22 cellular contexts compared by ENCODE assay signal in genomic region chr9:97591535-97591934, GRCh38. TPM values are rescaled to one million over a fixed set of nuclear protein-coding genes. Genes with fewer than 3 reads are reported as not detected.
DNase-seq lines count a peak whose midpoint lies in the region; ATAC-seq, FAIRE-seq and TF ChIP-seq lines count a peak whose summit lies in the region.
"Had no signal": no experiment of that assay in that cellular context is flagged by ENCODE, and none has a peak within 500 bp of the region (broad histone marks: within the 10 kb centered on the region; RNA-seq: fewer than 3 reads in every experiment).

No MANE protein-coding gene starts in this region.

- H3K4me2 ChIP-seq in GM23338 (no peak overlapping the region), H1 (ENCODE audit: insufficient read depth in 1 of 2, low read depth in 2 of 2, low read length in 2 of 2) (no peak overlapping the region), neuronal stem cell (ENCODE audit: insufficient read depth, low read length, poor library complexity, severe bottlenecking) (no peak overlapping the region)

- H3K27ac ChIP-seq in GM23338 (ENCODE audit: low read depth), result no peak overlapping the region
- H3K27ac ChIP-seq in H1 (ENCODE audit: low read depth, low read length), result no peak overlapping the region
- H3K27ac ChIP-seq in neuronal stem cell (replicated peaks; ENCODE audit: low read length), result no peak overlapping the region
- no peak overlapping the region for H3K27ac ChIP-seq in breast epithelium
- H3K27ac ChIP-seq: Peyer's patch had no signal

- H3K79me2 ChIP-seq in GM23338 (replicated peaks; ENCODE audit: insufficient read depth) (no peaks in the 10 kb centered on the region), H1 (ENCODE audit: control insufficient read depth in 1 of 2, insufficient read depth in 2 of 2, low read length in 2 of 2) (no peaks in the 10 kb centered on the region)

- H3F3A ChIP-seq in GM23338 (replicated peaks; ENCODE audit: low read depth), result no peaks in the 10 kb centered on the region

- H3K9me2 ChIP-seq in GM23338 (ENCODE audit: insufficient read depth), result 0 out of 2 replicates have a peak, but pooled peaks cover 4% of the 10 kb centered on the region

- DNase-seq in Ammon's horn (ENCODE audit: low spot score), result peak; percentile 48
- peak; percentile 23 for DNase-seq in GM23338 (ENCODE audit: low spot score)
- DNase-seq in H1 (ENCODE audit: low read depth in 1 of 2, low spot score in 2 of 2), result no peak
- DNase-seq in neuronal stem cell (ENCODE audit: low spot score), result no peak
- DNase-seq in NCI-H446 (lab: John Stamatoyannopoulos, UW), result no peak
- DNase-seq in breast epithelium (ENCODE audit: low spot score in 2 of 2), result no peak
- DNase-seq in foreskin melanocyte, result no peak
- no peak for DNase-seq in GOT3 (lab: John Stamatoyannopoulos, UW)
- DNase-seq: BE2C; CD4-positive, CD25-positive, alpha-beta regulatory T cell; COR-L47; DMS 273 treated with DMSO at 0.1 percent for 48 hours; DND-41; Karpas-422; NCI-H1105; Peyer's patch had no signal

- peak overlapping the region; percentile 55; the same call in 1 of the 2 replicates for H2BK12ac ChIP-seq in H1 (ENCODE audit: low read depth, low read length)
- no peak overlapping the region for H2BK12ac ChIP-seq in neuronal stem cell (ENCODE audit: low read length)

- H3K23ac ChIP-seq in H1 (ENCODE audit: insufficient read length), result no peak overlapping the region
- no peak overlapping the region for H3K23ac ChIP-seq in neuronal stem cell (ENCODE audit: low read depth, low read length, poor library complexity)

- H2BK15ac ChIP-seq in H1 (ENCODE audit: low read length) (no peak overlapping the region), neuronal stem cell (ENCODE audit: low read length) (no peak overlapping the region)

- TF ChIP-seq CTCF in GM23338 (conservative IDR thresholded peaks at IDR 0.05; ENCODE audit: low read depth in 2 of 2) (peak; percentile 36 to 60), H1 (IDR thresholded peaks at IDR 0.05; ENCODE audit: control extremely low read depth in 1 of 3, insufficient read depth in 1 of 3, low read depth in 1 of 3, low read length in 3 of 3) (peak in 2 of 3 experiments; percentile 28 to 48; a peak in 3 of 4 replicates), breast epithelium (IDR thresholded peaks at IDR 0.05) (no peak)

- peaks cover 3 to 4% of the 10 kb centered on the region in 2 experiments; a peak in 2 of 4 replicates for H3K9me3 ChIP-seq in H1 (ENCODE audit: insufficient read depth in 2 of 2, low read depth in 1 of 2, low read length in 1 of 2)
- H3K9me3 ChIP-seq in neuronal stem cell (replicated peaks in 1 of 2; ENCODE audit: control insufficient read depth in 2 of 2, insufficient read depth in 1 of 2, low read depth in 1 of 2, low read length in 2 of 2), result peaks cover 2 to 5% of the 10 kb centered on the region in 2 donors
- H3K9me3 ChIP-seq in breast epithelium, result no peaks in the 10 kb centered on the region
- H3K9me3 ChIP-seq: BE2C, Peyer's patch had no signal

- peak; percentile 54 for ATAC-seq in GM23338
- ATAC-seq: HCT116, Right ventricle myocardium inferior had no signal

- CTCF ChIA-PET in H1 (lab: Charles Lee; ENCODE audit: partially characterized antibody), result interaction anchor here (1.7 to 22.2 kb wide), 2 partner anchors 89 to 121 kb away, joined by 4 to 574 read pairs; no protein-coding TSS in a partner anchor

- no peak overlapping the region for H3K14ac ChIP-seq in H1 (ENCODE audit: insufficient read length)
- H3K14ac ChIP-seq in neuronal stem cell (ENCODE audit: low read length), result no peak overlapping the region

- H3K9ac ChIP-seq in H1 (replicated peaks in 1 of 4; ENCODE audit: extremely low read depth in 1 of 4, low read depth in 3 of 4, low read length in 3 of 4), result no peak overlapping the region
- peak overlapping the region; percentile 24 for H3K9ac ChIP-seq in neuronal stem cell (ENCODE audit: low read depth, low read length, poor library complexity)

- peak overlapping the region; percentile 80 for H2AFZ ChIP-seq in GM23338
- H2AFZ ChIP-seq in H1 (ENCODE audit: low read length), result peak overlapping the region; percentile 11; the same call in 1 of the 2 replicates
- H2AFZ ChIP-seq in neuronal stem cell (ENCODE audit: low read length), result no peak overlapping the region

- peaks cover 11% of the 10 kb centered on the region for H3K4me1 Mint-ChIP-seq in GM23338

- no peak for TF ChIP-seq EP300 in H1 (IDR thresholded peaks at IDR 0.05; ENCODE audit: borderline replicate concordance in 1 of 2, low read depth in 2 of 2, low read length in 2 of 2)

- H4K8ac ChIP-seq in H1 (ENCODE audit: extremely low read depth, insufficient read depth, low read length) (no peak overlapping the region), neuronal stem cell (ENCODE audit: low read depth, low read length) (no peak overlapping the region)

- TF ChIP-seq RAD21 in H1 (IDR thresholded peaks at IDR 0.05 in 1 of 2, conservative IDR thresholded peaks at IDR 0.05 in 1 of 2; ENCODE audit: low read depth in 2 of 2, low read length in 2 of 2), result peak; percentile 67 to 70

- no peak overlapping the region for H3K4me3 Mint-ChIP-seq in GM23338
- H3K4me3 Mint-ChIP-seq: CD4-positive, CD25-positive, alpha-beta regulatory T cell had no signal

- TF ChIP-seq POLR2A in H1 (IDR thresholded peaks at IDR 0.05; ENCODE audit: control extremely low read depth in 1 of 2, low read depth in 2 of 2, low read length in 2 of 2) (no peak), breast epithelium (IDR thresholded peaks at IDR 0.05) (no peak)

- H3K36me3 ChIP-seq in GM23338 (ENCODE audit: insufficient read depth) (0 out of 2 replicates have a peak, but pooled peaks cover 4% of the 10 kb centered on the region), H1 (ENCODE audit: control insufficient read depth in 2 of 4, insufficient read depth in 4 of 4, low read length in 3 of 4) (no peaks in the 10 kb centered on the region), neuronal stem cell (replicated peaks in 1 of 2; ENCODE audit: control insufficient read depth in 2 of 2, insufficient read depth in 2 of 2, low read length in 2 of 2) (no peaks in the 10 kb centered on the region), breast epithelium (no peaks in the 10 kb centered on the region)
- H3K36me3 ChIP-seq: Peyer's patch had no signal

- no peaks in the 10 kb centered on the region for H3K27me3 ChIP-seq in GM23338 (ENCODE audit: insufficient read depth)
- no peaks in the 10 kb centered on the region for H3K27me3 ChIP-seq in H1 (replicated peaks in 1 of 4; ENCODE audit: control insufficient read depth in 3 of 4, extremely low read depth in 1 of 4, insufficient read depth in 3 of 4, low read length in 3 of 4)
- peaks cover 0 to 8% (median 3%) of the 10 kb centered on the region in 3 experiments for H3K27me3 ChIP-seq in neuronal stem cell (ENCODE audit: control insufficient read depth in 3 of 3, insufficient read depth in 3 of 3, low read depth in 1 of 3, low read length in 3 of 3)
- no peaks in the 10 kb centered on the region for H3K27me3 ChIP-seq in breast epithelium
- H3K27me3 ChIP-seq: BE2C, Peyer's patch had no signal

- H2BK5ac ChIP-seq in H1 (ENCODE audit: low read depth, low read length) (no peak overlapping the region), neuronal stem cell (ENCODE audit: low read length) (no peak overlapping the region)

- H3K9me3 Mint-ChIP-seq in GM23338, result peaks cover 14% of the 10 kb centered on the region

- H3K4me1 ChIP-seq in GM23338 (ENCODE audit: insufficient read depth) (peaks cover 6% of the 10 kb centered on the region; the same call in 1 of the 2 replicates), H1 (replicated peaks in 1 of 4; ENCODE audit: control insufficient read depth in 3 of 4, insufficient read depth in 4 of 4, low read length in 3 of 4) (no peaks in the 10 kb centered on the region; a peak in 2 of 7 replicates), neuronal stem cell (ENCODE audit: control insufficient read depth in 2 of 2, insufficient read depth in 1 of 2, low read depth in 1 of 2, low read length in 2 of 2) (peaks cover 0 to 2% of the 10 kb centered on the region in 2 donors), breast epithelium (no peaks in the 10 kb centered on the region)
- H3K4me1 ChIP-seq: Peyer's patch had no signal

- no peak overlapping the region for H3K56ac ChIP-seq in H1 (replicated peaks; ENCODE audit: insufficient read length, low read depth, low read length)

- POLR2A ChIA-PET in H1 (lab: Charles Lee; ENCODE audit: partially characterized antibody), result interaction anchor here (1.0 kb wide), 1 partner anchor 64 kb away, joined by 3 read pairs; no protein-coding TSS in a partner anchor

- intact Hi-C loops in breast epithelium (cut with DNase I; ENCODE audit: low total_unique reads), result no loop called here

- H3K4ac ChIP-seq in H1 (replicated peaks; ENCODE audit: insufficient read length, low read depth, low read length) (no peak overlapping the region), neuronal stem cell (ENCODE audit: low read length) (no peak overlapping the region)

- 89% methylated on average over 6 of the region's 6 CpGs; no CpG with 5 or more reads in 1 of the 2 experiments for WGBS in H1 (ENCODE audit: extremely low coverage in 1 of 2, insufficient coverage in 1 of 2, insufficient read length in 1 of 2, insufficient replicate concordance in 2 of 2, low coverage in 1 of 2, low lambda C conversion rate in 2 of 2, missing lambda C conversion rate in 1 of 2), 2 experiments
- WGBS in neuronal stem cell (ENCODE audit: extremely low coverage in 2 of 2, insufficient read length in 2 of 2, insufficient replicate concordance in 1 of 2), 2 donors, result no CpG with 5 or more reads among the region's 6 CpGs

- no peak overlapping the region for H3K27ac Mint-ChIP-seq in GM23338
- H3K27ac Mint-ChIP-seq: CD4-positive, CD25-positive, alpha-beta regulatory T cell; IgD-negative memory B cell had no signal

- H4K91ac ChIP-seq in H1 (replicated peaks; ENCODE audit: insufficient read length, low read length), result no peak overlapping the region
- no peak overlapping the region for H4K91ac ChIP-seq in neuronal stem cell (ENCODE audit: low read depth, low read length, poor library complexity)

- H3K36me3 Mint-ChIP-seq in GM23338 (ENCODE audit: low read depth), result peaks cover 13% of the 10 kb centered on the region
- H3K36me3 Mint-ChIP-seq: IgD-negative memory B cell had no signal

- H3K27me3 Mint-ChIP-seq in GM23338 (ENCODE audit: insufficient read depth, low read depth, poor library complexity), result no peaks in the 10 kb centered on the region
- H3K27me3 Mint-ChIP-seq: CD4-positive, CD25-positive, alpha-beta regulatory T cell; IgD-negative memory B cell had no signal

- H3K79me1 ChIP-seq in H1 (ENCODE audit: low read depth, low read length) (no peaks in the 10 kb centered on the region), neuronal stem cell (ENCODE audit: low read depth, low read length) (peaks cover 2% of the 10 kb centered on the region)

- H3K18ac ChIP-seq in H1 (ENCODE audit: extremely low read depth, low read length) (no peak overlapping the region), neuronal stem cell (ENCODE audit: low read length) (no peak overlapping the region)

- H4K5ac ChIP-seq in H1 (ENCODE audit: insufficient read length, low read depth, low read length), result no peak overlapping the region

- H2AK5ac ChIP-seq in H1 (ENCODE audit: low read depth, low read length), result no peak overlapping the region
- no peak overlapping the region for H2AK5ac ChIP-seq in neuronal stem cell (ENCODE audit: low read depth, low read length)

- no peaks in the 10 kb centered on the region for H3K23me2 ChIP-seq in H1 (ENCODE audit: low read depth, low read length)

- no peak for FAIRE-seq in H1 (lab: Jason Lieb, UNC)
- FAIRE-seq: GM12892, GM18507, HTR-8/SVneo had no signal

- no peak overlapping the region for H2BK20ac ChIP-seq in H1 (ENCODE audit: low read length)

- H2BK120ac ChIP-seq in H1 (replicated peaks; ENCODE audit: low read depth, low read length) (no peak overlapping the region), neuronal stem cell (ENCODE audit: low read depth, low read length) (no peak overlapping the region)

- H3K4me3 ChIP-seq in GM23338 (no peak overlapping the region), H1 (ENCODE audit: extremely low read depth in 1 of 4, insufficient read depth in 2 of 4, low read depth in 3 of 4, low read length in 4 of 4) (no peak overlapping the region), neuronal stem cell (ENCODE audit: low read length in 2 of 2) (no peak overlapping the region), breast epithelium (no peak overlapping the region)
- H3K4me3 ChIP-seq: Peyer's patch had no signal

- no peaks in the 10 kb centered on the region for H4K20me1 ChIP-seq in GM23338 (replicated peaks; ENCODE audit: insufficient read depth)
- H4K20me1 ChIP-seq in H1 (replicated peaks in 1 of 2; ENCODE audit: control insufficient read depth in 1 of 2, insufficient read depth in 2 of 2, low read length in 2 of 2), result no peaks in the 10 kb centered on the region

RNA-seq across cellular contexts. Expression of gene TSTD2, which starts 41.6 kb away (rescaled TPM):
- 20.2 and 21.8 TPM in 2 replicates for total RNA-seq in GM23338 (2014; rRNA removed; shearing (Covaris generic))
- polyA plus RNA-seq in GM23338 (2016; fragmentation: Nextera tagmentation; extraction: Ambion mirVana) (8.5 and 10.2 TPM in 2 replicates), H1 (2011; rRNA removed) (15.6 and 17.5 TPM in 2 replicates)
- 16.1 and 16.3 TPM in 2 replicates for total RNA-seq in H1 (2021; fragmentation: NEBNext Ultra II Directional; extraction: Animal tissue kit (Norgen Biotek cat#: 25700))
- 19.2 TPM for polyA plus RNA-seq in H1 (2011; cell fraction: cytosol; rRNA removed)
- polyA plus RNA-seq in H1 (2011; cell fraction: nucleus; rRNA removed), result 28.4 TPM
- polyA plus RNA-seq in H1 (2012, experiment 1 of 2), result 12.4 to 17.5 TPM (median 15.4 TPM) in 4 replicates
- polyA plus RNA-seq in H1 (2012, experiment 2 of 2), result 0.88 TPM
- 12.2 TPM for polyA plus RNA-seq in H1 (2013, experiment 1 of 2)
- 10.3 TPM for polyA plus RNA-seq in H1 (2013, experiment 2 of 2)
- 32.7 and 33.0 TPM in 2 replicates for polyA minus RNA-seq in H1 (2011; rRNA and poly(A)+ RNA removed)
- polyA minus RNA-seq in H1 (2011; cell fraction: cytosol; rRNA and poly(A)+ RNA removed), result 15.8 TPM
- polyA minus RNA-seq in H1 (2011; cell fraction: nucleus; rRNA and poly(A)+ RNA removed), result 33.1 TPM
- polyA plus RNA-seq in neuronal stem cell (2013, experiment 1 of 2), result 19.4 TPM
- polyA plus RNA-seq in neuronal stem cell (2013, experiment 2 of 2), result 18.9 TPM
- 10 to 100 TPM; 21.8 to 25.9 (median 24.4) TPM for total RNA-seq in breast epithelium

RNA-seq across cellular contexts. Expression of gene NCBP1, which starts 42.1 kb away (rescaled TPM):
- total RNA-seq in GM23338 (2014; rRNA removed; shearing (Covaris generic)), result 60.2 and 63.4 TPM in 2 replicates
- polyA plus RNA-seq in GM23338 (2016; fragmentation: Nextera tagmentation; extraction: Ambion mirVana) (43.9 and 52.9 TPM in 2 replicates), H1 (2011; rRNA removed) (9.9 and 14.7 TPM in 2 replicates)
- total RNA-seq in H1 (2021; fragmentation: NEBNext Ultra II Directional; extraction: Animal tissue kit (Norgen Biotek cat#: 25700)), result 54.0 and 57.5 TPM in 2 replicates
- polyA plus RNA-seq in H1 (2011; cell fraction: cytosol; rRNA removed), result 21.7 TPM
- polyA plus RNA-seq in H1 (2011; cell fraction: nucleus; rRNA removed), result 14.9 TPM
- polyA plus RNA-seq in H1 (2012, experiment 1 of 2), result 25.0 to 49.7 TPM (median 33.9 TPM) in 4 replicates
- polyA plus RNA-seq in H1 (2012, experiment 2 of 2), result 3.0 TPM
- polyA plus RNA-seq in H1 (2013, experiment 1 of 2), result 36.1 TPM
- polyA plus RNA-seq in H1 (2013, experiment 2 of 2), result 30.7 TPM
- polyA minus RNA-seq in H1 (2011; rRNA and poly(A)+ RNA removed), result 40.8 and 48.7 TPM in 2 replicates
- 31.0 TPM for polyA minus RNA-seq in H1 (2011; cell fraction: cytosol; rRNA and poly(A)+ RNA removed)
- 50.2 TPM for polyA minus RNA-seq in H1 (2011; cell fraction: nucleus; rRNA and poly(A)+ RNA removed)
- 20.3 TPM for polyA plus RNA-seq in neuronal stem cell (2013, experiment 1 of 2)
- 21.2 TPM for polyA plus RNA-seq in neuronal stem cell (2013, experiment 2 of 2)
- 10 to 100 TPM; 25.0 to 33.2 (median 30.2) TPM for total RNA-seq in breast epithelium

Comparison
In these comparisons a context has a peak if more than half of its experiments do, and no peak if none do; other contexts are left out.
1. DNase-seq: peak in Ammon's horn (single experiment) and GM23338 (single experiment); none in H1 (0 of 2), neuronal stem cell (single experiment), NCI-H446 (0 of 2), breast epithelium (0 of 2), foreskin melanocyte (single experiment) and GOT3 (single experiment).
2. CTCF ChIP-seq: peak in GM23338 (2 of 2) and H1 (2 of 3); none in breast epithelium (0 of 3).